In the genomic region with DNA sequence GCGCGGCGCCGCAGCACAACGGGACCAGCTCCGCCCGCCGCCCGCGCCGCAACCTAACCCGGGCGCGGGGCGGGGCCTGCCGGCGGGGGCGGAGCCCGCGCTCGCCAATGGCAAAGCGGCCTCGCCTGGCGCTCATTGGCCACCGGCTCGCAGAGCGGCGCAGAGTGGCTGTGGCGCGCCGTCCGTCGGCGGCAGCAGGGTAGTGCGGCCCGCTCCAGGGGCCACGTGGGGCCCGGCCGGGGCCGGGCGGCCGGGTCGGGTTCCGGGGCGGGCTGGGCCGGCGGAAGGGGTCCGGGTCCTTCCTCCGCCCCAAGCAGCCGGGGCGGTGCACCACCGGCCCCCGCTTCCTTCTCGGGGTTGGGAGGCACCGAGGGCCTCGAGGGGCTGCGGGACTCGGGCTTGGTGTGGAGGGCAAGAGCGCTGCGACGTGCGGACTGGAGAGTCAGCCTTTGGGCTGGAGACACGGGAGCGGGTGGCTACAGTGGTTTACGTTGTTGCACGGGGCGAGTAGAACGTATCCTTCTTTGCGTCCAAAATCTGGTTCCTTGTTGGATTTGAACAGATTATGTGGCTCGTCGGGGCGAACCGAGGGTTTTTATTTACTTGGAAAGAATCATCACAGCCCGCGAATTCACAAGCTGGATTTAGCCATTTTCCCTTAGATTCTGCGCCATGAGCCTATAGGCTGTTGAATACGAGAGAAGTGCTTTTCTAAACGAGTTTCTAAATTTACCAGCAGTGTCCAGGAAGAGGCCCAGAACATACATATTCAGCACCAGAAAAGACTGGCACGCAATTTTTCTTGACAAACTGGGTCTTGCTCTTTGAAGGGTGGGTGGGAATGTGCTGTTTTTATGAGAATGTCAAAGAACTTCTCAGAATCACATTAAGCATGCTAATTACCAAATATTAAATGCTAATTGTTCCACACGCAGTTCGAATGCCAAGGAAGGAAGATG, we compare ENCODE assay signal across 8 cellular contexts. TPM values are rescaled to one million over a fixed set of nuclear protein-coding genes. Genes with fewer than 3 reads are reported as not detected.
A peak's percentile ranks its signal among the peaks of the same experiment; 100 is the strongest.
DNase-seq lines count a peak whose midpoint lies in the region; ATAC-seq and TF ChIP-seq lines count a peak whose summit lies in the region.

TSS of gene SRM (minus strand) at position 29 of the 959 bp plus-strand sequence. CDS start 75 bp downstream, outside the sequence.

- H3K4me3 Mint-ChIP-seq in activated CD4-positive, alpha-beta memory T cell treated with anti-CD3 and anti-CD28 coated beads, Interleukin-2, amount 10 ng/mL, durations not matched to agents 7 days and 5 days: peak within 1 kb of the TSS; percentile 97

- TF ChIP-seq CTCF in dorsolateral prefrontal cortex (IDR thresholded peaks at IDR 0.05 in 54 of 56, conservative IDR thresholded peaks at IDR 0.05 in 2 of 56; ENCODE audit: low read depth in 1 of 56, partially characterized antibody in 56 of 56) (peak in 46 of 56 donors; percentile 5 to 74 (median 56)), lower leg skin (IDR thresholded peaks at IDR 0.05) (no peak)

- peaks cover 35% of the 10 kb centered on the region for H3K36me3 Mint-ChIP-seq in activated CD4-positive, alpha-beta memory T cell treated with anti-CD3 and anti-CD28 coated beads, Interleukin-2, amount 10 ng/mL, durations not matched to agents 7 days and 5 days (ENCODE audit: low read depth)

- no peak for TF ChIP-seq POLR2A in lower leg skin (IDR thresholded peaks at IDR 0.05)

- H3K27me3 Mint-ChIP-seq in activated CD4-positive, alpha-beta memory T cell treated with anti-CD3 and anti-CD28 coated beads, Interleukin-2, amount 10 ng/mL, durations not matched to agents 7 days and 5 days: no peaks in the 10 kb centered on the region

- ATAC-seq in GM19397 (IDR thresholded peaks at IDR 0.05; ENCODE audit: unreplicated experiment) (peak; percentile 88), HG03565 (IDR thresholded peaks at IDR 0.05; ENCODE audit: unreplicated experiment) (peak; percentile 86)

- POLR2A ChIA-PET in activated CD4-positive, alpha-beta memory T cell treated with anti-CD3 and anti-CD28 coated beads, Interleukin-2, amount 10 ng/mL, durations not matched to agents 7 days and 5 days (lab: Charles Lee): interaction anchor here (0.6 to 4.6 kb wide), 17 partner anchors 8 to 848 kb away, joined by 3 to 40 read pairs (median 7); partner anchors contain the start of genes CLCN6, EXOSC10, MTOR and TARDBP

- H3K27ac ChIP-seq in dorsolateral prefrontal cortex: peak within 1 kb of the TSS in 53 of 59 donors; percentile 6 to 87 (median 68)

- peaks cover 51% of the 10 kb centered on the region for H3K4me1 Mint-ChIP-seq in activated CD4-positive, alpha-beta memory T cell treated with anti-CD3 and anti-CD28 coated beads, Interleukin-2, amount 10 ng/mL, durations not matched to agents 7 days and 5 days

- intact Hi-C loops in dorsolateral prefrontal cortex (cut with DNase I): loop anchor here (2.0 to 10.0 kb wide), 3 partner anchors 39 to 155 kb away; partner anchors contain the start of gene EXOSC10 (in 1 of the 2)
- intact Hi-C loops in lower leg skin (cut with DNase I; ENCODE audit: low total_unique reads): no loop called here

- CTCF ChIA-PET in activated CD4-positive, alpha-beta memory T cell treated with anti-CD3 and anti-CD28 coated beads, Interleukin-2, amount 10 ng/mL, durations not matched to agents 7 days and 5 days (lab: Charles Lee): interaction anchor here (1.4 to 6.7 kb wide), 6 partner anchors 9 to 39 kb away, joined by 4 to 72 read pairs (median 7); partner anchors contain the start of gene EXOSC10

- H3K9me3 Mint-ChIP-seq in activated CD4-positive, alpha-beta memory T cell treated with anti-CD3 and anti-CD28 coated beads, Interleukin-2, amount 10 ng/mL, durations not matched to agents 7 days and 5 days: no peaks in the 10 kb centered on the region

- H3K4me3 ChIP-seq in dorsolateral prefrontal cortex (peak within 1 kb of the TSS; percentile 77 to 99 (median 91)), lower leg skin (ENCODE audit: low read depth, poor library complexity, severe bottlenecking) (peak within 1 kb of the TSS; percentile 89)

- WGBS in lower leg skin, 2 donors: 0 to 1% methylated on average over 18 to 20 of the region's 81 CpGs

- no peaks in the 10 kb centered on the region for H3K27me3 ChIP-seq in dorsolateral prefrontal cortex

- peak; percentile 97 for DNase-seq in CD1c-positive myeloid dendritic cell (ENCODE audit: extremely low spot score)
- DNase-seq in NCI-H774 (lab: John Stamatoyannopoulos, UW): peak; percentile 78
- peak; percentile 92 for DNase-seq in activated CD4-positive, alpha-beta memory T cell treated with anti-CD3 and anti-CD28 coated beads, Interleukin-2, amount 10 ng/mL, durations not matched to agents 7 days and 5 days
- peak; percentile 72 to 97 (median 89) for DNase-seq in dorsolateral prefrontal cortex
- DNase-seq in lower leg skin (ENCODE audit: low spot score in 2 of 2): peak; percentile 80 to 97
- DNase-seq in stimulated activated CD4-positive, alpha-beta T cell treated with anti-CD3 and anti-CD28 coated beads, Interleukin-4, amount 100 ng/mL, for 4 hours: peak; percentile 91 to 94

- H3K27ac Mint-ChIP-seq in activated CD4-positive, alpha-beta memory T cell treated with anti-CD3 and anti-CD28 coated beads, Interleukin-2, amount 10 ng/mL, durations not matched to agents 7 days and 5 days: peak within 1 kb of the TSS; percentile 85

RNA-seq across cellular contexts. Expression of gene SRM, which starts in this region (rescaled TPM):
- total RNA-seq in activated CD4-positive, alpha-beta memory T cell treated with anti-CD3 and anti-CD28 coated beads, Interleukin-2, amount 10 ng/mL, durations not matched to agents 7 days and 5 days: 10 to 100 TPM; 69.3 to 72.1 TPM
- total RNA-seq in dorsolateral prefrontal cortex (10 to 100 TPM; 32.9 to 80.2 (median 52.9) TPM), lower leg skin (10 to 100 TPM; 24.4 to 38.8 (median 31.6) TPM)

Comparison
In these comparisons a context has a peak if more than half of its experiments do, and no peak if none do; other contexts are left out.
1. Peak in every context shown above with its lines: DNase-seq, ATAC-seq, H3K4me3 ChIP-seq and H3K27ac ChIP-seq.
2. CTCF ChIP-seq: peak in dorsolateral prefrontal cortex (46 of 56); none in lower leg skin (0 of 3).